In genomic region chr1:240820816-240821215, GRCh38 we compare ENCODE assay signal across 26 cellular contexts.
A peak's percentile ranks its signal among the peaks of the same experiment; 100 is the strongest.
DNase-seq lines count a peak whose midpoint lies in the region; ATAC-seq and TF ChIP-seq lines count a peak whose summit lies in the region.
"Had no signal": no experiment of that assay in that cellular context is flagged by ENCODE, and none has a peak within 500 bp of the region (broad histone marks: within the 10 kb centered on the region; RNA-seq: fewer than 3 reads in every experiment).

No MANE protein-coding gene starts in this region.

- H3K18ac ChIP-seq in H9 (ENCODE audit: insufficient read length, low read depth, low read length): no peak overlapping the region

- no peak overlapping the region for H3K4me3 Mint-ChIP-seq in endothelial cell (ENCODE audit: unreplicated experiment)
- H3K4me3 Mint-ChIP-seq in H9: no peak overlapping the region
- H3K4me3 Mint-ChIP-seq: activated CD4-positive, alpha-beta T cell treated with anti-CD3 and anti-CD28 coated beads, Interleukin-2, amount 10 ng/mL, durations not matched to agents 7 days and 5 days; activated naive CD8-positive, alpha-beta T cell treated with anti-CD3 and anti-CD28 coated beads, Interleukin-2, amount 50 U/mL, for 24 hours; nephron progenitor cell; stimulated activated effector memory CD8-positive, alpha-beta T cell treated with anti-CD3 and anti-CD28 coated beads, Interleukin-12 subunit alpha, Interleukin-12 subunit beta, amount 100 ng/mL, for 72 hours had no signal

- no peak overlapping the region for H2AFZ ChIP-seq in H9 (ENCODE audit: low read length)

- H3K9me3 ChIP-seq in body of pancreas (no peaks in the 10 kb centered on the region), H9 (ENCODE audit: control insufficient read depth, low read depth, low read length) (no peaks in the 10 kb centered on the region)
- H3K9me3 ChIP-seq: breast epithelium, colonic mucosa, sigmoid colon, thoracic aorta had no signal

- DNase-seq in ELR (ENCODE audit: low read depth): peak; percentile 42
- peak; percentile 65 for DNase-seq in M059J (ENCODE audit: low read depth)
- no peak for DNase-seq in HCEC 1CT
- no peak for DNase-seq in endothelial cell (ENCODE audit: low spot score)
- no peak for DNase-seq in body of pancreas
- no peak for DNase-seq in H9
- DNase-seq: activated CD4-positive, alpha-beta T cell treated with anti-CD3 and anti-CD28 coated beads, Interleukin-2, amount 10 ng/mL, durations not matched to agents 7 days and 5 days; activated effector memory CD4-positive, alpha-beta T cell treated with Interleukin-2 at 50 U/mL for 16 hours; activated naive CD8-positive, alpha-beta T cell treated with anti-CD3 and anti-CD28 coated beads, Interleukin-2, amount 50 U/mL, for 24 hours; Calu3; colonic mucosa; GDM1; glutamatergic neuron; left lung; NCI-H1092 treated with DMSO at 0.1 percent for 48 hours; NCI-H510A; nephron progenitor cell; sigmoid colon; T-helper 2 cell had no signal

- no peaks in the 10 kb centered on the region for H3K23me2 ChIP-seq in H9 (ENCODE audit: insufficient read length, low read depth, low read length, poor library complexity, severe bottlenecking)

- H3K4ac ChIP-seq in H9 (ENCODE audit: low read depth, low read length): no peak overlapping the region

- H3K4me1 ChIP-seq in body of pancreas (no peaks in the 10 kb centered on the region), H9 (ENCODE audit: insufficient read depth, low read length) (no peaks in the 10 kb centered on the region)
- H3K4me1 ChIP-seq: breast epithelium, colonic mucosa, left lung, sigmoid colon had no signal

- H3K4me1 Mint-ChIP-seq in endothelial cell (ENCODE audit: unreplicated experiment): peaks cover 12% of the 10 kb centered on the region
- H3K4me1 Mint-ChIP-seq in H9: no peaks in the 10 kb centered on the region
- H3K4me1 Mint-ChIP-seq: activated CD4-positive, alpha-beta T cell treated with anti-CD3 and anti-CD28 coated beads, Interleukin-2, amount 10 ng/mL, durations not matched to agents 7 days and 5 days; activated naive CD8-positive, alpha-beta T cell treated with anti-CD3 and anti-CD28 coated beads, Interleukin-2, amount 50 U/mL, for 24 hours; stimulated activated effector memory CD8-positive, alpha-beta T cell treated with anti-CD3 and anti-CD28 coated beads, Interleukin-12 subunit alpha, Interleukin-12 subunit beta, amount 100 ng/mL, for 72 hours had no signal

- H3K36me3 Mint-ChIP-seq in endothelial cell (ENCODE audit: low read depth, unreplicated experiment): no peaks in the 10 kb centered on the region
- H3K36me3 Mint-ChIP-seq in H9 (ENCODE audit: insufficient read depth in 1 of 3, low read depth in 3 of 3): no peaks in the 10 kb centered on the region; a peak in 1 of 7 replicates
- H3K36me3 Mint-ChIP-seq: stimulated activated effector memory CD8-positive, alpha-beta T cell treated with anti-CD3 and anti-CD28 coated beads, Interleukin-12 subunit alpha, Interleukin-12 subunit beta, amount 100 ng/mL, for 72 hours had no signal

- H2BK12ac ChIP-seq in H9 (ENCODE audit: insufficient read length, low read depth, low read length): no peak overlapping the region

- H2BK120ac ChIP-seq in H9 (ENCODE audit: low read depth, low read length, poor library complexity, severe bottlenecking): no peak overlapping the region

- H3K27ac Mint-ChIP-seq in endothelial cell (ENCODE audit: unreplicated experiment) (no peak overlapping the region), H9 (no peak overlapping the region)
- H3K27ac Mint-ChIP-seq: activated CD4-positive, alpha-beta T cell treated with anti-CD3 and anti-CD28 coated beads, Interleukin-2, amount 10 ng/mL, durations not matched to agents 7 days and 5 days; activated naive CD8-positive, alpha-beta T cell treated with anti-CD3 and anti-CD28 coated beads, Interleukin-2, amount 50 U/mL, for 24 hours; nephron progenitor cell; stimulated activated effector memory CD8-positive, alpha-beta T cell treated with anti-CD3 and anti-CD28 coated beads, Interleukin-12 subunit alpha, Interleukin-12 subunit beta, amount 100 ng/mL, for 72 hours had no signal

- H3K27ac ChIP-seq in body of pancreas (no peak overlapping the region), H9 (ENCODE audit: insufficient read length, low read depth, low read length) (no peak overlapping the region)
- H3K27ac ChIP-seq: breast epithelium, colonic mucosa, left lung, sigmoid colon, SK-N-MC, thoracic aorta, VCaP had no signal

- no peak overlapping the region for H3K14ac ChIP-seq in H9 (ENCODE audit: insufficient read depth, low read length)

- H3K4me3 ChIP-seq in body of pancreas: no peak overlapping the region
- H3K4me3 ChIP-seq: breast epithelium, colonic mucosa, left lung, sigmoid colon, SK-N-MC, thoracic aorta had no signal

- H3K56ac ChIP-seq in H9 (ENCODE audit: insufficient read length, low read depth, low read length): no peak overlapping the region

- no peak overlapping the region for H4K91ac ChIP-seq in H9 (ENCODE audit: insufficient read length, low read depth, low read length)

- H3K9me3 Mint-ChIP-seq in endothelial cell (ENCODE audit: unreplicated experiment) (no peaks in the 10 kb centered on the region), H9 (no peaks in the 10 kb centered on the region)
- H3K9me3 Mint-ChIP-seq: activated CD4-positive, alpha-beta T cell treated with anti-CD3 and anti-CD28 coated beads, Interleukin-2, amount 10 ng/mL, durations not matched to agents 7 days and 5 days had no signal

- H3K27me3 Mint-ChIP-seq in endothelial cell (ENCODE audit: unreplicated experiment) (no peaks in the 10 kb centered on the region), H9 (ENCODE audit: low read depth) (no peaks in the 10 kb centered on the region)
- H3K27me3 Mint-ChIP-seq: activated CD4-positive, alpha-beta T cell treated with anti-CD3 and anti-CD28 coated beads, Interleukin-2, amount 10 ng/mL, durations not matched to agents 7 days and 5 days; activated naive CD8-positive, alpha-beta T cell treated with anti-CD3 and anti-CD28 coated beads, Interleukin-2, amount 50 U/mL, for 24 hours had no signal

- no peak overlapping the region for H3K9ac ChIP-seq in H9 (ENCODE audit: extremely low read depth, insufficient read length, low read length)

- H2BK5ac ChIP-seq in H9 (ENCODE audit: insufficient read length, low read length): no peak overlapping the region

- no peak overlapping the region for H4K5ac ChIP-seq in H9 (ENCODE audit: insufficient read length, low read depth, low read length)

- H3K4me2 ChIP-seq in H9 (ENCODE audit: insufficient read depth, insufficient read length, low read length): no peak overlapping the region

- no peak overlapping the region for H3K23ac ChIP-seq in H9 (ENCODE audit: insufficient read length, low read depth, low read length)

- H4K20me1 ChIP-seq in H9 (ENCODE audit: control insufficient read depth, insufficient read depth, insufficient read length): no peaks in the 10 kb centered on the region

- peak; percentile 68 for ATAC-seq in GM19463 (IDR thresholded peaks at IDR 0.05; ENCODE audit: unreplicated experiment)
- peak; percentile 62 for ATAC-seq in HG02852 (IDR thresholded peaks at IDR 0.05; ENCODE audit: unreplicated experiment)
- ATAC-seq in body of pancreas: no peak
- ATAC-seq: activated naive CD8-positive, alpha-beta T cell treated with anti-CD3 and anti-CD28 coated beads, Interleukin-2, amount 50 U/mL, for 24 hours; left lung; stimulated activated effector memory CD8-positive, alpha-beta T cell treated with anti-CD3 and anti-CD28 coated beads, Interleukin-12 subunit alpha, Interleukin-12 subunit beta, amount 100 ng/mL, for 72 hours had no signal

- no peak overlapping the region for H2AK5ac ChIP-seq in H9 (ENCODE audit: insufficient read length, low read length)

- 21 to 46% methylated on average over 3 of the region's 3 CpGs for WGBS in body of pancreas, 2 donors
- no CpG with 5 or more reads among the region's 3 CpGs for WGBS in H9 (ENCODE audit: extremely low coverage, insufficient read length, low lambda C conversion rate)

- H3K27me3 ChIP-seq in body of pancreas (no peaks in the 10 kb centered on the region), H9 (ENCODE audit: insufficient read depth, low read length) (no peaks in the 10 kb centered on the region)
- H3K27me3 ChIP-seq: breast epithelium, colonic mucosa, left lung, sigmoid colon had no signal

- no peak overlapping the region for H2BK20ac ChIP-seq in H9 (ENCODE audit: low read depth, low read length, poor library complexity, severe bottlenecking)

- H4K8ac ChIP-seq in H9 (replicated peaks; ENCODE audit: insufficient read length, low read depth, low read length): no peak overlapping the region

- no peak for TF ChIP-seq POLR2A in body of pancreas (IDR thresholded peaks at IDR 0.05)

- intact Hi-C loops in body of pancreas (cut with DNase I): no loop called here

- TF ChIP-seq CTCF in endothelial cell (IDR thresholded peaks at IDR 0.05; ENCODE audit: unreplicated experiment): no peak
- no peak for TF ChIP-seq CTCF in body of pancreas (IDR thresholded peaks at IDR 0.05)
- TF ChIP-seq CTCF in H9 (conservative IDR thresholded peaks at IDR 0.05): no peak

- no peaks in the 10 kb centered on the region for H3K79me1 ChIP-seq in H9 (ENCODE audit: insufficient read depth, low read depth, low read length, poor library complexity, severe bottlenecking)

- H3K36me3 ChIP-seq in body of pancreas (replicated peaks in 1 of 2; ENCODE audit: insufficient read depth in 1 of 2, low read depth in 2 of 2): no peaks in the 10 kb centered on the region
- H3K36me3 ChIP-seq: breast epithelium, colonic mucosa, left lung, sigmoid colon, thoracic aorta had no signal

- no peak overlapping the region for H3T11ph ChIP-seq in H9 (ENCODE audit: low read length)

- no peaks in the 10 kb centered on the region for H3K79me2 ChIP-seq in H9 (ENCODE audit: insufficient read depth, low read length)

- no peak overlapping the region for H2BK15ac ChIP-seq in H9 (ENCODE audit: low read depth, low read length)

Comparison
In these comparisons a context has a peak if more than half of its experiments do, and no peak if none do; other contexts are left out.
1. DNase-seq: peak in ELR (single experiment) and M059J (single experiment); none in HCEC 1CT (single experiment), endothelial cell (single experiment), body of pancreas (0 of 4) and H9 (single experiment).